ENCODE assay signal across 13 cellular contexts in genomic region chr1:54882483-54882882, GRCh38. TPM values are rescaled to one million over a fixed set of nuclear protein-coding genes. Genes with fewer than 3 reads are reported as not detected.
DNase-seq lines count a peak whose midpoint lies in the region; FAIRE-seq and TF ChIP-seq lines count a peak whose summit lies in the region.
"Had no signal": no experiment of that assay in that cellular context is flagged by ENCODE, and none has a peak within 500 bp of the region (broad histone marks: within the 10 kb centered on the region; RNA-seq: fewer than 3 reads in every experiment).

No MANE protein-coding gene starts in this region.

- no peak for FAIRE-seq in astrocyte (lab: Jason Lieb, UNC)
- FAIRE-seq in frontal cortex (lab: Jason Lieb, UNC): no peak

- no peaks in the 10 kb centered on the region for H3K27me3 ChIP-seq in ACC112 (ENCODE audit: insufficient read depth, low read length)
- no peaks in the 10 kb centered on the region for H3K27me3 ChIP-seq in astrocyte (ENCODE audit: insufficient read depth, low read length)
- H3K27me3 ChIP-seq: ovary had no signal

- H3K4me1 ChIP-seq in ACC112 (ENCODE audit: control insufficient read depth, insufficient read depth, low read length, unreplicated experiment) (peaks cover 42% of the 10 kb centered on the region), astrocyte (ENCODE audit: insufficient read depth, low read length) (peaks cover 39% of the 10 kb centered on the region)

- H4K20me1 ChIP-seq in astrocyte (ENCODE audit: insufficient read depth, low read length): peaks cover 58% of the 10 kb centered on the region

- H3K9me3 Mint-ChIP-seq in astrocyte (ENCODE audit: unreplicated experiment): peaks cover 2% of the 10 kb centered on the region
- H3K9me3 Mint-ChIP-seq in CD14-positive monocyte: peaks cover 0 to 4% (median 0%) of the 10 kb centered on the region in 7 donors

- H3K36me3 Mint-ChIP-seq in astrocyte (ENCODE audit: low read depth, unreplicated experiment): peaks cover 15% of the 10 kb centered on the region
- peaks cover 7 to 25% of the 10 kb centered on the region in 2 donors for H3K36me3 Mint-ChIP-seq in CD14-positive monocyte

- no peak overlapping the region for H2AFZ ChIP-seq in ACC112 (ENCODE audit: low read length, unreplicated experiment)
- H2AFZ ChIP-seq in astrocyte (ENCODE audit: low read depth, low read length): no peak overlapping the region

- H3K4me3 Mint-ChIP-seq in astrocyte (ENCODE audit: unreplicated experiment): no peak overlapping the region
- no peak overlapping the region for H3K4me3 Mint-ChIP-seq in CD14-positive monocyte

- H3K4me3 ChIP-seq in ACC112 (ENCODE audit: low read depth, low read length) (no peak overlapping the region), astrocyte (ENCODE audit: insufficient read depth, low read depth, low read length) (no peak overlapping the region)
- H3K4me3 ChIP-seq: ovary had no signal

- DNase-seq in HT1080 (ENCODE audit: low read depth) (peak; percentile 34), astrocyte (ENCODE audit: low read depth) (no peak), kidney tubule cell (ENCODE audit: low spot score) (peak; percentile 65), frontal cortex (ENCODE audit: low spot score in 2 of 2) (no peak), CD14-positive monocyte (ENCODE audit: low spot score) (no peak)
- DNase-seq in activated CD4-positive, CD25-positive, alpha-beta regulatory T cell (lab: John Stamatoyannopoulos, UW): no peak
- DNase-seq in activated CD4-positive, alpha-beta T cell treated with anti-CD3 and anti-CD28 coated beads, Interleukin-2, amount 50 U/mL, for 1 hour: no peak
- DNase-seq: activated CD4-positive, alpha-beta T cell treated with anti-CD3 and anti-CD28 coated beads, Interleukin-2, amount 50 U/mL, for 4 hours; amniotic stem cell; dermis blood vessel endothelial cell; ovary; T-helper 9 cell had no signal

- peak overlapping the region; percentile 2; the same call in 1 of the 2 replicates for H3K27ac ChIP-seq in ACC112 (ENCODE audit: low read depth, low read length)
- H3K27ac ChIP-seq in astrocyte (ENCODE audit: low read depth, low read length): no peak overlapping the region
- H3K27ac ChIP-seq: ovary had no signal

- H3K27ac Mint-ChIP-seq in astrocyte (ENCODE audit: unreplicated experiment): no peak overlapping the region
- no peak overlapping the region for H3K27ac Mint-ChIP-seq in CD14-positive monocyte

- H3K36me3 ChIP-seq in ACC112 (ENCODE audit: insufficient read depth, low read length) (peaks cover 24% of the 10 kb centered on the region), astrocyte (ENCODE audit: insufficient read depth, low read length) (peaks cover 17% of the 10 kb centered on the region)
- H3K36me3 ChIP-seq: ovary had no signal

- H3K27me3 Mint-ChIP-seq in astrocyte (ENCODE audit: low read depth, unreplicated experiment) (no peaks in the 10 kb centered on the region), CD14-positive monocyte (ENCODE audit: low read depth in 3 of 3) (peaks cover 8 to 19% (median 15%) of the 10 kb centered on the region in 3 donors)

- intact Hi-C loops in CD14-positive monocyte (cut with micrococcal nuclease): no loop called here

- no peak overlapping the region for H3K9ac ChIP-seq in astrocyte (ENCODE audit: low read length)

- H3K9me3 ChIP-seq in astrocyte (ENCODE audit: insufficient read depth, low read depth, low read length): no peaks in the 10 kb centered on the region
- H3K9me3 ChIP-seq: ovary had no signal

- H3K4me1 Mint-ChIP-seq in astrocyte (ENCODE audit: low read depth, unreplicated experiment): peaks cover 25% of the 10 kb centered on the region
- H3K4me1 Mint-ChIP-seq in CD14-positive monocyte: peaks cover 36% of the 10 kb centered on the region

- H3K79me2 ChIP-seq in ACC112 (ENCODE audit: control insufficient read depth, insufficient read depth, low read length, unreplicated experiment) (peaks cover 55% of the 10 kb centered on the region), astrocyte (ENCODE audit: insufficient read depth, low read length) (peaks cover 68% of the 10 kb centered on the region)

- peak overlapping the region; percentile 3 for H3K4me2 ChIP-seq in astrocyte (ENCODE audit: low read length)

- TF ChIP-seq CTCF in astrocyte (IDR thresholded peaks at IDR 0.05; ENCODE audit: insufficient read depth, low read depth, low read length) (no peak), CD14-positive monocyte (IDR thresholded peaks at IDR 0.05) (no peak)

RNA-seq across cellular contexts. Expression of gene DHCR24, which starts 4.5 kb away (rescaled TPM):
- 180 and 213 TPM in 2 replicates for total RNA-seq in HT1080 (2014; rRNA removed; shearing (Covaris generic))
- 68.0 and 70.6 TPM in 2 replicates for polyA plus RNA-seq in HT1080 (2015; cell fraction: cytosol; rRNA removed)
- 83.7 and 84.6 TPM in 2 replicates for polyA plus RNA-seq in HT1080 (2015; cell fraction: nucleus; rRNA removed)
- total RNA-seq in astrocyte (116 and 168 TPM in 2 replicates), frontal cortex (47.3 TPM)
- 1 to 10 TPM; 3.0 to 3.5 TPM for polyA plus RNA-seq in CD14-positive monocyte

Comparison
In these comparisons a context has a peak if more than half of its experiments do, and no peak if none do; other contexts are left out.
1. DNase-seq: peak in HT1080 (single experiment) and kidney tubule cell (single experiment); none in astrocyte (single experiment), frontal cortex (0 of 2), CD14-positive monocyte (single experiment), activated CD4-positive, CD25-positive, alpha-beta regulatory T cell (0 of 4) and activated CD4-positive, alpha-beta T cell treated with anti-CD3 and anti-CD28 coated beads, Interleukin-2, amount 50 U/mL, for 1 hour (single experiment).